Comparison of ENCODE assay signal across 9 cellular contexts in the genomic region with DNA sequence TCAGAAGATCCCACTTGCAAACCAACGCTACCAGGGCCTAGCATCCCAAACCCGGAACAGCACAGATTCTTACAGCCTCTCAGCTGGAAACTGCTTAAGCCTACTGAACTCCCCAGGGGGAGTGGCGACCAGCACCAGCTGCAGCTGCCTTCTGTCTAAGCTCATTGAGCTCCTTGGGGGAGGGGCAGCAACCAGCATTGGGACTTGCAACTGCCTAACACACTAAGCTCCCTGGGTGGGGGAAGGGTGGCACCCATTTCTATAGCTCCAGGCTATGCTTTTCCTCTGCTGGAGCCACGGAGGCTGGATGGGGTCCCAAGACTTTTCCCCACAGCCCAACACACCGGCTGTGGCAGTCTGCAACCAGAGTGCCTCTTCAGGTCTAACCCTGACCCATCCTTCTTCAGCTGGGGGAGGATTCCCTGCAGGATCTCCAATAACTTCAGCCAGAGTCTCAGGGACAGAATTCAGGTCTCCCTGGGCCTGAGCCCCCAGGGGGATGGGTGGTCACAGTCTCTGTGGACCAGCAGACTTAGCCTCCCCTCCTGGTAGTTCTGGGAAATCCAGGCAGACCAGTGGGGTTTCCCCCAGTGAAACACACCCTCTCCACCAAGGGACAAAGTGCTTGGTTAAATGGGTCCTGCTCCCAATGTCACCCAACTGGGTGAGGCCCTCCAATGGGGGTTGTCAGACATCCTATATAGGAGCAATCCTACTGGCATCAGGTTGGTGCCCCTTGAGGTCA. TPM values are rescaled to one million over a fixed set of nuclear protein-coding genes. Genes with fewer than 3 reads are reported as not detected.
DNase-seq lines count a peak whose midpoint lies in the region; ATAC-seq and TF ChIP-seq lines count a peak whose summit lies in the region.
"Had no signal": no experiment of that assay in that cellular context is flagged by ENCODE, and none has a peak within 500 bp of the region (broad histone marks: within the 10 kb centered on the region; RNA-seq: fewer than 3 reads in every experiment).

No MANE protein-coding gene starts in this region.

- POLR2A ChIA-PET in HEK293 (lab: Yijun Ruan, JAX): no interaction called here
- POLR2A ChIA-PET in WTC11 (lab: Charles Lee): interaction anchor here (0.8 kb wide), 1 partner anchor 12 kb away, joined by 4 read pairs; no protein-coding TSS in a partner anchor

- DNase-seq in MV-4-11 (lab: John Stamatoyannopoulos, UW) (peak; percentile 99), WTC11 (ENCODE audit: low spot score) (peak; percentile 64), NOMO-1 (lab: John Stamatoyannopoulos, UW; ENCODE audit: unreplicated experiment in 2 of 2) (no peak)
- no peak for DNase-seq in activated CD4-positive, alpha-beta T cell treated with anti-CD3 and anti-CD28 coated beads for 1 hour
- no peak for DNase-seq in activated CD8-positive, alpha-beta memory T cell treated with anti-CD3 and anti-CD28 coated beads, Interleukin-2, amount 10 ng/mL, durations not matched to agents 7 days and 5 days

- no peak overlapping the region for H3K27ac ChIP-seq in HEK293 (ENCODE audit: extremely low read depth, low read depth, low read length)

- no peaks in the 10 kb centered on the region for H3K4me1 ChIP-seq in HEK293 (ENCODE audit: control insufficient read depth, insufficient read depth, low read length)

- H3K4me1 Mint-ChIP-seq in WTC11: peaks cover 30% of the 10 kb centered on the region
- H3K4me1 Mint-ChIP-seq in activated CD8-positive, alpha-beta memory T cell treated with anti-CD3 and anti-CD28 coated beads, Interleukin-2, amount 10 ng/mL, durations not matched to agents 7 days and 5 days: peaks cover 5% of the 10 kb centered on the region

- ATAC-seq in GM18505 (IDR thresholded peaks at IDR 0.05; ENCODE audit: unreplicated experiment): peak; percentile 88
- peak; percentile 93 for ATAC-seq in WTC11
- ATAC-seq in SK-N-SH treated with all-trans-retinoic acid at 6 μM for 48 hours: no peak
- no peak for ATAC-seq in activated CD8-positive, alpha-beta memory T cell treated with anti-CD3 and anti-CD28 coated beads, Interleukin-2, amount 10 ng/mL, durations not matched to agents 7 days and 5 days

- CTCF ChIA-PET in HEK293 (lab: Yijun Ruan, JAX): no interaction called here
- CTCF ChIA-PET in WTC11 (lab: Charles Lee): interaction anchor here (0.7 to 1.2 kb wide), 2 partner anchors 46 to 304 kb away, joined by 3 to 5 read pairs; a partner anchor contains a TSS
- CTCF ChIA-PET in activated CD8-positive, alpha-beta memory T cell treated with anti-CD3 and anti-CD28 coated beads, Interleukin-2, amount 10 ng/mL, durations not matched to agents 7 days and 5 days (lab: Charles Lee): no interaction called here

- peaks cover 30% of the 10 kb centered on the region for H3K9me3 Mint-ChIP-seq in WTC11
- H3K9me3 Mint-ChIP-seq in activated CD8-positive, alpha-beta memory T cell treated with anti-CD3 and anti-CD28 coated beads, Interleukin-2, amount 10 ng/mL, durations not matched to agents 7 days and 5 days (ENCODE audit: low read depth): peaks cover 19% of the 10 kb centered on the region

- H3K9me3 ChIP-seq in HEK293 (ENCODE audit: control insufficient read depth, insufficient read depth, low read depth, low read length): no peaks in the 10 kb centered on the region

- peaks cover 5% of the 10 kb centered on the region; the same call in 1 of the 2 replicates for H3K27me3 Mint-ChIP-seq in WTC11 (ENCODE audit: low read depth)
- H3K27me3 Mint-ChIP-seq in activated CD8-positive, alpha-beta memory T cell treated with anti-CD3 and anti-CD28 coated beads, Interleukin-2, amount 10 ng/mL, durations not matched to agents 7 days and 5 days: no peaks in the 10 kb centered on the region

- no peak overlapping the region for H3K27ac Mint-ChIP-seq in WTC11
- no peak overlapping the region for H3K27ac Mint-ChIP-seq in activated CD8-positive, alpha-beta memory T cell treated with anti-CD3 and anti-CD28 coated beads, Interleukin-2, amount 10 ng/mL, durations not matched to agents 7 days and 5 days
- H3K27ac Mint-ChIP-seq: dendritic cell treated with granulocyte-macrophage colony-stimulating factor and Interleukin-4, amounts not matched to agents 40 ng/mL and 50 ng/mL, for 4 days had no signal

- no peak overlapping the region for H3K4me3 ChIP-seq in HEK293 (ENCODE audit: low read depth, low read length)

- no peaks in the 10 kb centered on the region for H3K36me3 ChIP-seq in HEK293 (ENCODE audit: control insufficient read depth in 2 of 2, insufficient read depth in 1 of 2, low read length in 2 of 2)

- H3K36me3 Mint-ChIP-seq in WTC11: peaks cover 6% of the 10 kb centered on the region; the same call in 1 of the 2 replicates
- peaks cover 60% of the 10 kb centered on the region for H3K36me3 Mint-ChIP-seq in activated CD8-positive, alpha-beta memory T cell treated with anti-CD3 and anti-CD28 coated beads, Interleukin-2, amount 10 ng/mL, durations not matched to agents 7 days and 5 days

- no peak for TF ChIP-seq POLR2A in GM18505 (IDR thresholded peaks at IDR 0.05; ENCODE audit: borderline replicate concordance, extremely low read depth, insufficient read depth, insufficient read length)

- H3K4me3 Mint-ChIP-seq in WTC11: no peak overlapping the region
- H3K4me3 Mint-ChIP-seq in activated CD8-positive, alpha-beta memory T cell treated with anti-CD3 and anti-CD28 coated beads, Interleukin-2, amount 10 ng/mL, durations not matched to agents 7 days and 5 days: no peak overlapping the region
- H3K4me3 Mint-ChIP-seq: dendritic cell treated with granulocyte-macrophage colony-stimulating factor and Interleukin-4, amounts not matched to agents 40 ng/mL and 50 ng/mL, for 4 days had no signal

- TF ChIP-seq CTCF in HEK293 (tag by site-specific recombination; IDR thresholded peaks at IDR 0.05) (no peak), WTC11 (IDR thresholded peaks at IDR 0.05) (no peak)

TF ChIP-seq in HEK293, 187 proteins besides CTCF, POLR2A, EP300 and RAD21:
- TF ChIP-seq ZNF341 (tag by site-specific recombination; IDR thresholded peaks at IDR 0.05; ENCODE audit: low read depth) (peak; percentile 52; the same call in 1 of the 2 replicates), ZNF621 (tag by site-specific recombination; IDR thresholded peaks at IDR 0.05) (no peak)

TF ChIP-seq in WTC11, 78 proteins besides CTCF, POLR2A, EP300 and RAD21 (continues in another document):
- TF ChIP-seq ZNF138 (CRISPR knock-in tag; conservative IDR thresholded peaks at IDR 0.05): 0 out of 2 replicates have a peak, but pooled peaks have one; percentile 34
- no peak for TF ChIP-seq PRRX2 (CRISPR knock-in tag; IDR thresholded peaks at IDR 0.05)
- TF ChIP-seq RELA (CRISPR knock-in tag; IDR thresholded peaks at IDR 0.05; ENCODE audit: borderline replicate concordance): no peak
- no peak for TF ChIP-seq SMAD4 (CRISPR knock-in tag; IDR thresholded peaks at IDR 0.05)
- TF ChIP-seq SMAD3 (CRISPR knock-in tag; IDR thresholded peaks at IDR 0.05; ENCODE audit: borderline replicate concordance): no peak
- TF ChIP-seq MYBL2 (CRISPR knock-in tag; IDR thresholded peaks at IDR 0.05): no peak
- TF ChIP-seq ZNF423 (CRISPR knock-in tag; IDR thresholded peaks at IDR 0.05): peak; percentile 95
- TF ChIP-seq JUN (CRISPR knock-in tag; IDR thresholded peaks at IDR 0.05): no peak

TF ChIP-seq in SK-N-SH treated with all-trans-retinoic acid at 6 μM for 48 hours, 23 proteins besides CTCF, POLR2A, EP300 and RAD21 (continues in another document):
- TF ChIP-seq, protein P1, sequence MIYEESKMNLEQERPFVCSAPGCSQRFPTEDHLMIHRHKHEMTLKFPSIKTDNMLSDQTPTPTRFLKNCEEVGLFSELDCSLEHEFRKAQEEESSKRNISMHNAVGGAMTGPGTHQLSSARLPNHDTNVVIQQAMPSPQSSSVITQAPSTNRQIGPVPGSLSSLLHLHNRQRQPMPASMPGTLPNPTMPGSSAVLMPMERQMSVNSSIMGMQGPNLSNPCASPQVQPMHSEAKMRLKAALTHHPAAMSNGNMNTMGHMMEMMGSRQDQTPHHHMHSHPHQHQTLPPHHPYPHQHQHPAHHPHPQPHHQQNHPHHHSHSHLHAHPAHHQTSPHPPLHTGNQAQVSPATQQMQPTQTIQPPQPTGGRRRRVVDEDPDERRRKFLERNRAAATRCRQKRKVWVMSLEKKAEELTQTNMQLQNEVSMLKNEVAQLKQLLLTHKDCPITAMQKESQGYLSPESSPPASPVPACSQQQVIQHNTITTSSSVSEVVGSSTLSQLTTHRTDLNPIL (CRISPR knock-in tag; IDR thresholded peaks at IDR 0.05; ENCODE audit: low read depth): no peak
- TF ChIP-seq, protein P2, sequence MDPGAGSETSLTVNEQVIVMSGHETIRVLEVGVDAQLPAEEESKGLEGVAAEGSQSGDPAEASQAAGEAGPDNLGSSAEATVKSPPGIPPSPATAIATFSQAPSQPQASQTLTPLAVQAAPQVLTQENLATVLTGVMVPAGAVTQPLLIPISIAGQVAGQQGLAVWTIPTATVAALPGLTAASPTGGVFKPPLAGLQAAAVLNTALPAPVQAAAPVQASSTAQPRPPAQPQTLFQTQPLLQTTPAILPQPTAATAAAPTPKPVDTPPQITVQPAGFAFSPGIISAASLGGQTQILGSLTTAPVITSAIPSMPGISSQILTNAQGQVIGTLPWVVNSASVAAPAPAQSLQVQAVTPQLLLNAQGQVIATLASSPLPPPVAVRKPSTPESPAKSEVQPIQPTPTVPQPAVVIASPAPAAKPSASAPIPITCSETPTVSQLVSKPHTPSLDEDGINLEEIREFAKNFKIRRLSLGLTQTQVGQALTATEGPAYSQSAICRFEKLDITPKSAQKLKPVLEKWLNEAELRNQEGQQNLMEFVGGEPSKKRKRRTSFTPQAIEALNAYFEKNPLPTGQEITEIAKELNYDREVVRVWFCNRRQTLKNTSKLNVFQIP (CRISPR knock-in tag; IDR thresholded peaks at IDR 0.05; ENCODE audit: borderline replicate concordance, low read depth): no peak
- TF ChIP-seq ZNF8 (CRISPR knock-in tag; IDR thresholded peaks at IDR 0.05) (no peak), CSDC2 (CRISPR knock-in tag; IDR thresholded peaks at IDR 0.05) (no peak), ESRRG (CRISPR knock-in tag; IDR thresholded peaks at IDR 0.05) (no peak)
- TF ChIP-seq, protein P3, sequence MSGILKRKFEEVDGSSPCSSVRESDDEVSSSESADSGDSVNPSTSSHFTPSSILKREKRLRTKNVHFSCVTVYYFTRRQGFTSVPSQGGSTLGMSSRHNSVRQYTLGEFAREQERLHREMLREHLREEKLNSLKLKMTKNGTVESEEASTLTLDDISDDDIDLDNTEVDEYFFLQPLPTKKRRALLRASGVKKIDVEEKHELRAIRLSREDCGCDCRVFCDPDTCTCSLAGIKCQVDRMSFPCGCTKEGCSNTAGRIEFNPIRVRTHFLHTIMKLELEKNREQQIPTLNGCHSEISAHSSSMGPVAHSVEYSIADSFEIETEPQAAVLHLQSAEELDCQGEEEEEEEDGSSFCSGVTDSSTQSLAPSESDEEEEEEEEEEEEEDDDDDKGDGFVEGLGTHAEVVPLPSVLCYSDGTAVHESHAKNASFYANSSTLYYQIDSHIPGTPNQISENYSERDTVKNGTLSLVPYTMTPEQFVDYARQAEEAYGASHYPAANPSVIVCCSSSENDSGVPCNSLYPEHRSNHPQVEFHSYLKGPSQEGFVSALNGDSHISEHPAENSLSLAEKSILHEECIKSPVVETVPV (CRISPR knock-in tag; IDR thresholded peaks at IDR 0.05): no peak

RNA-seq across cellular contexts. Expression of a gene that starts 45.9 kb away (rescaled TPM):
- total RNA-seq in WTC11 (2021): 2.0 to 3.0 TPM (median 2.7 TPM) in 3 replicates
- 100 to 1,000 TPM; 301 to 344 TPM for total RNA-seq in activated CD8-positive, alpha-beta memory T cell treated with anti-CD3 and anti-CD28 coated beads, Interleukin-2, amount 10 ng/mL, durations not matched to agents 7 days and 5 days

Comparison
In these comparisons a context has a peak if more than half of its experiments do, and no peak if none do; other contexts are left out.
1. ATAC-seq: peak in GM18505 (single experiment) and WTC11 (single experiment); none in SK-N-SH treated with all-trans-retinoic acid at 6 μM for 48 hours (single experiment) and activated CD8-positive, alpha-beta memory T cell treated with anti-CD3 and anti-CD28 coated beads, Interleukin-2, amount 10 ng/mL, durations not matched to agents 7 days and 5 days (single experiment).
2. DNase-seq: peak in MV-4-11 (single experiment) and WTC11 (single experiment); none in NOMO-1 (0 of 2), activated CD4-positive, alpha-beta T cell treated with anti-CD3 and anti-CD28 coated beads for 1 hour (single experiment) and activated CD8-positive, alpha-beta memory T cell treated with anti-CD3 and anti-CD28 coated beads, Interleukin-2, amount 10 ng/mL, durations not matched to agents 7 days and 5 days (single experiment).
3. RNA of a gene that starts 45.9 kb away (total RNA-seq): 301 to 344 TPM in activated CD8-positive, alpha-beta memory T cell treated with anti-CD3 and anti-CD28 coated beads, Interleukin-2, amount 10 ng/mL, durations not matched to agents 7 days and 5 days; 2.0 to 3.0 TPM in WTC11; every median in the first group is over 10 times any median in the second.